Comparison of ENCODE assay signal across 19 cellular contexts in genomic region chr12:20018406-20018805, GRCh38.
"Had no signal": no experiment of that assay in that cellular context is flagged by ENCODE, and none has a peak within 500 bp of the region (broad histone marks: within the 10 kb centered on the region; RNA-seq: fewer than 3 reads in every experiment).

No MANE protein-coding gene starts in this region.

- H3K9me3 Mint-ChIP-seq: activated CD4-positive, alpha-beta memory T cell treated with anti-CD3 and anti-CD28 coated beads, Interleukin-2, amount 10 ng/mL, durations not matched to agents 7 days and 5 days; activated naive CD8-positive, alpha-beta T cell treated with anti-CD3 and anti-CD28 coated beads, Interleukin-2, amount 10 ng/mL, durations not matched to agents 7 days and 5 days; stimulated activated effector memory CD8-positive, alpha-beta T cell treated with anti-CD3 and anti-CD28 coated beads, Interleukin-12 subunit alpha, Interleukin-12 subunit beta, amount 100 ng/mL, for 72 hours had no signal

- H3K36me3 Mint-ChIP-seq: activated CD8-positive, alpha-beta memory T cell treated with anti-CD3 and anti-CD28 coated beads, Interleukin-2, amount 10 ng/mL, durations not matched to agents 7 days and 5 days; activated naive CD8-positive, alpha-beta T cell treated with anti-CD3 and anti-CD28 coated beads, Interleukin-2, amount 10 ng/mL, durations not matched to agents 7 days and 5 days; natural killer cell treated with Interleukin-12 subunit alpha and Interleukin-12 subunit beta and Interleukin-15 and Interleukin-18, amount 100 ng/mL, for 72 hours; stimulated activated effector memory CD8-positive, alpha-beta T cell treated with anti-CD3 and anti-CD28 coated beads, Interleukin-12 subunit alpha, Interleukin-12 subunit beta, amount 100 ng/mL, for 72 hours had no signal

- H3K27ac Mint-ChIP-seq: activated B cell treated with CpG ODN at 0.5 μM for 24 hours; activated CD4-positive, alpha-beta memory T cell treated with anti-CD3 and anti-CD28 coated beads, Interleukin-2, amount 10 ng/mL, durations not matched to agents 7 days and 5 days; activated CD8-positive, alpha-beta memory T cell treated with anti-CD3 and anti-CD28 coated beads, Interleukin-2, amount 10 ng/mL, durations not matched to agents 7 days and 5 days; activated naive CD8-positive, alpha-beta T cell treated with anti-CD3 and anti-CD28 coated beads, Interleukin-2, amount 10 ng/mL, durations not matched to agents 7 days and 5 days; natural killer cell treated with Interleukin-12 subunit alpha and Interleukin-12 subunit beta and Interleukin-15 and Interleukin-18, amount 100 ng/mL, for 72 hours; stimulated activated effector memory CD8-positive, alpha-beta T cell treated with anti-CD3 and anti-CD28 coated beads, Interleukin-12 subunit alpha, Interleukin-12 subunit beta, amount 100 ng/mL, for 72 hours had no signal

- H3K27ac ChIP-seq: foreskin keratinocyte, neutrophil, stomach, upper lobe of right lung had no signal

- H3K27me3 Mint-ChIP-seq: activated B cell treated with CpG ODN at 0.5 μM for 24 hours; activated CD4-positive, alpha-beta memory T cell treated with anti-CD3 and anti-CD28 coated beads, Interleukin-2, amount 10 ng/mL, durations not matched to agents 7 days and 5 days; activated CD8-positive, alpha-beta memory T cell treated with anti-CD3 and anti-CD28 coated beads, Interleukin-2, amount 10 ng/mL, durations not matched to agents 7 days and 5 days; activated naive CD8-positive, alpha-beta T cell treated with anti-CD3 and anti-CD28 coated beads, Interleukin-2, amount 10 ng/mL, durations not matched to agents 7 days and 5 days; natural killer cell treated with Interleukin-12 subunit alpha and Interleukin-12 subunit beta and Interleukin-15 and Interleukin-18, amount 100 ng/mL, for 72 hours had no signal

- H3K27me3 ChIP-seq: foreskin keratinocyte, neutrophil, upper lobe of right lung had no signal

- H3K4me1 ChIP-seq: foreskin keratinocyte, stomach had no signal

- FAIRE-seq: keratinocyte had no signal

- ATAC-seq: activated CD8-positive, alpha-beta memory T cell treated with anti-CD3 and anti-CD28 coated beads, Interleukin-2, amount 10 ng/mL, durations not matched to agents 7 days and 5 days; foreskin keratinocyte; left lobe of liver; natural killer cell treated with Interleukin-12 subunit alpha and Interleukin-12 subunit beta and Interleukin-15 and Interleukin-18, amount 100 ng/mL, for 72 hours; sciatic nerve; stimulated activated effector memory CD8-positive, alpha-beta T cell treated with anti-CD3 and anti-CD28 coated beads, Interleukin-12 subunit alpha, Interleukin-12 subunit beta, amount 100 ng/mL, for 72 hours; upper lobe of right lung had no signal

- H3K4me1 Mint-ChIP-seq: activated B cell treated with CpG ODN at 0.5 μM for 24 hours; activated CD4-positive, alpha-beta memory T cell treated with anti-CD3 and anti-CD28 coated beads, Interleukin-2, amount 10 ng/mL, durations not matched to agents 7 days and 5 days; activated CD8-positive, alpha-beta memory T cell treated with anti-CD3 and anti-CD28 coated beads, Interleukin-2, amount 10 ng/mL, durations not matched to agents 7 days and 5 days; activated naive CD8-positive, alpha-beta T cell treated with anti-CD3 and anti-CD28 coated beads, Interleukin-2, amount 10 ng/mL, durations not matched to agents 7 days and 5 days; stimulated activated effector memory CD8-positive, alpha-beta T cell treated with anti-CD3 and anti-CD28 coated beads, Interleukin-12 subunit alpha, Interleukin-12 subunit beta, amount 100 ng/mL, for 72 hours had no signal

- H3K9me3 ChIP-seq: neutrophil, stomach, upper lobe of right lung had no signal

- H3K4me3 ChIP-seq: lung, stomach, upper lobe of right lung had no signal

- H3K36me3 ChIP-seq: neutrophil, stomach, upper lobe of right lung had no signal

- DNase-seq: activated B cell treated with CpG ODN at 0.5 μM for 24 hours; activated CD4-positive, alpha-beta memory T cell treated with anti-CD3 and anti-CD28 coated beads, Interleukin-2, amount 10 ng/mL, durations not matched to agents 7 days and 5 days; activated CD4-positive, alpha-beta T cell treated with anti-CD3 and anti-CD28 coated beads for 48 hours; activated CD8-positive, alpha-beta memory T cell treated with anti-CD3 and anti-CD28 coated beads, Interleukin-2, amount 10 ng/mL, durations not matched to agents 7 days and 5 days; activated naive CD4-positive, alpha-beta T cell; activated naive CD8-positive, alpha-beta T cell treated with anti-CD3 and anti-CD28 coated beads, Interleukin-2, amount 10 ng/mL, durations not matched to agents 7 days and 5 days; amygdala; foreskin keratinocyte; stimulated activated CD4-positive, alpha-beta T cell treated with anti-CD3 and anti-CD28 coated beads, Interleukin-4, amount 100 ng/mL, for 24 hours; stomach; T-helper 9 cell; upper lobe of right lung had no signal

- H3K4me3 Mint-ChIP-seq: activated B cell treated with CpG ODN at 0.5 μM for 24 hours; activated CD4-positive, alpha-beta memory T cell treated with anti-CD3 and anti-CD28 coated beads, Interleukin-2, amount 10 ng/mL, durations not matched to agents 7 days and 5 days; activated CD8-positive, alpha-beta memory T cell treated with anti-CD3 and anti-CD28 coated beads, Interleukin-2, amount 10 ng/mL, durations not matched to agents 7 days and 5 days; activated naive CD8-positive, alpha-beta T cell treated with anti-CD3 and anti-CD28 coated beads, Interleukin-2, amount 10 ng/mL, durations not matched to agents 7 days and 5 days; natural killer cell treated with Interleukin-12 subunit alpha and Interleukin-12 subunit beta and Interleukin-15 and Interleukin-18, amount 100 ng/mL, for 72 hours; stimulated activated effector memory CD8-positive, alpha-beta T cell treated with anti-CD3 and anti-CD28 coated beads, Interleukin-12 subunit alpha, Interleukin-12 subunit beta, amount 100 ng/mL, for 72 hours had no signal
